In the genomic region with DNA sequence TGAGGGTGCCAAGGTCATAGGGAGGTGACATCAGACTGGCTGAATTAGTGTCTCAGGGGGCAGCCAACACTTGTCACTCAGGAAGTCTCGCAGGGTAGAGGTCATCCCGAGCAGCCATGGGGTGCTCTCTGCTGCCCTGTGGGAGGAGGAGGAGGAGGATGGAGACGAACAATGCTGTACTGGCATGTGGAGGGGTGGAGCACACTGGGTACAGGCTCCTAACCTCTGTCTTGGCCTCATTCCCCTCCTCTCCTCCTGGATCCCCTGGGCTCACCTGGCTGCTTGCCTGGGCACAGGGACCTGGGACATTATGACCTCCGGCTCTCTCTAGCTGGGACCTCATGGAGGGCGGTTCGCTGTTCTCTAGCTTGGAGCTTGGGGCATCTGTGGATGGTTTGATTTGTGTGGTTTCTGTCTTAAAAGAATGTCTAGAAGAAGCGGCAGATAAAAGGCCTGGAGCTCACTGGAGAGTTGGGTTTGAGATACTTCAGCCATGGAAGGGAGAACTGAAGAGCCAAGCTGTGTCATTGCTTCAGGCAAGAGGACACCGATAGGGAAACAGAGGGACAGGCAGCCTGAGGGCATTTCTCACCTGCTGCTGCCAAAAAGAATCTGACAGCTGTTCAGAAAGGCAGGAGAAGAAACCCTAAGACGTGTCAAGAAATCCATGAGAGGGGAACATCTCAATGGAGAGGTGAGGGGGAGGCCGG, we compare ENCODE assay signal across 1 cellular context.
TF ChIP-seq lines count a peak whose summit lies in the region.

No MANE protein-coding gene starts in this region.

TF ChIP-seq in HepG2, 621 proteins besides CTCF, POLR2A, EP300 and RAD21:
- TF ChIP-seq ZNF263 (CRISPR knock-in tag; IDR thresholded peaks at IDR 0.05) (peak; percentile 66; the same call in 1 of the 2 replicates), ZNF318 (CRISPR knock-in tag; IDR thresholded peaks at IDR 0.05) (no peak)
